Comparison of ENCODE assay signal across 22 cellular contexts in the genomic region with DNA sequence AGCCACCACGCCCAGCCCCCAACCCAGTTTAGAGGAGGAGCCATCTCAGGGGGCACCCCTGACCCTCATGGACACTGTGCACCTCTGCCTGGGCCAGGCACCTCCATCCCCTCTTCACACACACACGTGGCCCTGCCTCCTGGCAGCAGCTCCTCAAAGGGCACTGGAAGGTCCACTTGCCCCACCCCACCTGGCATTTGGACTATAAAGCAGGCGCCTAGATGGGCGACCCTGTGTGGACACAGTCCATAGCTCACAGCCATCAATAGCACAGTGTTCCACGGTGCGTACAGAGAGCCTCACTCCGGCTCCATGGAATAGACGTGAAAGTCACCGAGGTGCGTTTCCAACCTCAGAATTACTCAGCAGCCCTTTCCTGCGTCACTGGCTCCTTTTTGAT. TPM values are rescaled to one million over a fixed set of nuclear protein-coding genes. Genes with fewer than 3 reads are reported as not detected.
DNase-seq lines count a peak whose midpoint lies in the region; ATAC-seq and TF ChIP-seq lines count a peak whose summit lies in the region.
"Had no signal": no experiment of that assay in that cellular context is flagged by ENCODE, and none has a peak within 500 bp of the region (broad histone marks: within the 10 kb centered on the region; RNA-seq: fewer than 3 reads in every experiment).

No MANE protein-coding gene starts in this region.

- intact Hi-C loops in Panc1 (cut with micrococcal nuclease; ENCODE audit: unreplicated experiment): no loop called here

- POLR2A ChIA-PET in Panc1 (lab: Charles Lee): no interaction called here

- no peak overlapping the region for H3K27ac ChIP-seq in Panc1 (ENCODE audit: low read length)
- H3K27ac ChIP-seq: A549; BLaER1 treated with 17β-estradiol and CSF1 and Interleukin-3, amounts not matched to agents 10 nM and 100 nM; GM23248 had no signal

- H3K4me3 Mint-ChIP-seq in neural crest cell: no peak overlapping the region
- H3K4me3 Mint-ChIP-seq in stimulated activated naive B cell treated with anti-CD40 and anti-IgM and Interleukin-4, amounts not matched to agents 10 μg/mL and 1 μg/mL and 100 μg/mL, for 72 hours: no peak overlapping the region
- no peak overlapping the region for H3K4me3 Mint-ChIP-seq in activated CD8-positive, alpha-beta memory T cell treated with anti-CD3 and anti-CD28 coated beads, Interleukin-2, amount 10 ng/mL, durations not matched to agents 7 days and 5 days
- H3K4me3 Mint-ChIP-seq: CD4-positive, alpha-beta memory T cell; H9 had no signal

- in situ Hi-C loops in Panc1 (cut with HindIII; ENCODE audit: low pct_unique_long_range_greater_than_20kb, low sequenced_read_pairs): no loop called here

- peaks cover 8% of the 10 kb centered on the region for H3K4me1 Mint-ChIP-seq in neural crest cell
- H3K4me1 Mint-ChIP-seq in stimulated activated naive B cell treated with anti-CD40 and anti-IgM and Interleukin-4, amounts not matched to agents 10 μg/mL and 1 μg/mL and 100 μg/mL, for 72 hours: peaks cover 11 to 24% of the 10 kb centered on the region in 2 donors
- H3K4me1 Mint-ChIP-seq in activated CD8-positive, alpha-beta memory T cell treated with anti-CD3 and anti-CD28 coated beads, Interleukin-2, amount 10 ng/mL, durations not matched to agents 7 days and 5 days: no peaks in the 10 kb centered on the region

- peaks cover 3% of the 10 kb centered on the region; the same call in 1 of the 2 replicates for H3K4me1 ChIP-seq in Panc1 (ENCODE audit: control insufficient read depth, insufficient read depth, low read length)
- H3K4me1 ChIP-seq: A549, BE2C had no signal

- ATAC-seq in Panc1 (peak; percentile 31; the same call in 1 of the 2 replicates), HG03354 (IDR thresholded peaks at IDR 0.05; ENCODE audit: poor library complexity, severe bottlenecking, unreplicated experiment) (no peak), GM21381 (IDR thresholded peaks at IDR 0.05; ENCODE audit: unreplicated experiment) (no peak)
- ATAC-seq in stimulated activated naive B cell treated with anti-CD40 and anti-IgM and Interleukin-4, amounts not matched to agents 10 μg/mL and 1 μg/mL and 100 μg/mL, for 72 hours (replicated peaks): no peak
- ATAC-seq in activated CD8-positive, alpha-beta memory T cell treated with anti-CD3 and anti-CD28 coated beads, Interleukin-2, amount 10 ng/mL, durations not matched to agents 7 days and 5 days: no peak
- ATAC-seq: A549, HCT116 had no signal

- CTCF ChIA-PET in Panc1 (lab: Charles Lee): interaction anchor here (0.6 kb wide), 1 partner anchor 652 kb away, joined by 3 read pairs; no protein-coding TSS in a partner anchor
- CTCF ChIA-PET in activated CD8-positive, alpha-beta memory T cell treated with anti-CD3 and anti-CD28 coated beads, Interleukin-2, amount 10 ng/mL, durations not matched to agents 7 days and 5 days (lab: Charles Lee): no interaction called here

- no peak overlapping the region for H3K4me3 ChIP-seq in Panc1 (ENCODE audit: low read depth in 2 of 2, low read length in 2 of 2)
- H3K4me3 ChIP-seq: A549; BLaER1 treated with 17β-estradiol and CSF1 and Interleukin-3, amounts not matched to agents 10 nM and 100 nM; GM23248 had no signal

- no peaks in the 10 kb centered on the region for H3K9me3 ChIP-seq in Panc1 (ENCODE audit: control insufficient read depth, insufficient read depth, low read depth, low read length)
- H3K9me3 ChIP-seq: A549; BE2C; BLaER1 treated with 17β-estradiol and CSF1 and Interleukin-3, amounts not matched to agents 10 nM and 100 nM had no signal

- H3K36me3 ChIP-seq in Panc1 (ENCODE audit: control insufficient read depth, insufficient read depth, low read length): no peaks in the 10 kb centered on the region
- H3K36me3 ChIP-seq: BE2C; BLaER1 treated with 17β-estradiol and CSF1 and Interleukin-3, amounts not matched to agents 10 nM and 100 nM had no signal

- peak overlapping the region; percentile 75 for H3K27ac Mint-ChIP-seq in neural crest cell (ENCODE audit: unreplicated experiment)
- peak overlapping the region; percentile 25 for H3K27ac Mint-ChIP-seq in stimulated activated naive B cell treated with anti-CD40 and anti-IgM and Interleukin-4, amounts not matched to agents 10 μg/mL and 1 μg/mL and 100 μg/mL, for 72 hours
- H3K27ac Mint-ChIP-seq in activated CD8-positive, alpha-beta memory T cell treated with anti-CD3 and anti-CD28 coated beads, Interleukin-2, amount 10 ng/mL, durations not matched to agents 7 days and 5 days: no peak overlapping the region
- H3K27ac Mint-ChIP-seq: CD4-positive, alpha-beta memory T cell had no signal

- no peaks in the 10 kb centered on the region for H3K36me3 Mint-ChIP-seq in neural crest cell (ENCODE audit: low read depth)
- H3K36me3 Mint-ChIP-seq in stimulated activated naive B cell treated with anti-CD40 and anti-IgM and Interleukin-4, amounts not matched to agents 10 μg/mL and 1 μg/mL and 100 μg/mL, for 72 hours: no peaks in the 10 kb centered on the region
- H3K36me3 Mint-ChIP-seq in activated CD8-positive, alpha-beta memory T cell treated with anti-CD3 and anti-CD28 coated beads, Interleukin-2, amount 10 ng/mL, durations not matched to agents 7 days and 5 days: no peaks in the 10 kb centered on the region
- H3K36me3 Mint-ChIP-seq: CD4-positive, alpha-beta memory T cell had no signal

- no peak for DNase-seq in Panc1 (ENCODE audit: low read depth, low spot score)
- peak; percentile 5 for DNase-seq in iPS-NIHi7 (ENCODE audit: extremely low spot score)
- no peak for DNase-seq in neural crest cell (ENCODE audit: low read depth, low spot score)
- DNase-seq in stimulated activated naive B cell treated with anti-CD40 and anti-IgM and Interleukin-4, amounts not matched to agents 10 μg/mL and 1 μg/mL and 100 μg/mL, for 72 hours: no peak
- DNase-seq in activated CD8-positive, alpha-beta memory T cell treated with anti-CD3 and anti-CD28 coated beads, Interleukin-2, amount 10 ng/mL, durations not matched to agents 7 days and 5 days: no peak
- DNase-seq: 8988T; ACHN; AML-193; BE2C; Calu3; CD4-positive, alpha-beta memory T cell; COR-L47; DMS153; DND-41; GM23248; H9 had no signal

- no peaks in the 10 kb centered on the region for H3K9me3 Mint-ChIP-seq in neural crest cell
- no peaks in the 10 kb centered on the region for H3K9me3 Mint-ChIP-seq in stimulated activated naive B cell treated with anti-CD40 and anti-IgM and Interleukin-4, amounts not matched to agents 10 μg/mL and 1 μg/mL and 100 μg/mL, for 72 hours
- H3K9me3 Mint-ChIP-seq in activated CD8-positive, alpha-beta memory T cell treated with anti-CD3 and anti-CD28 coated beads, Interleukin-2, amount 10 ng/mL, durations not matched to agents 7 days and 5 days (ENCODE audit: low read depth): no peaks in the 10 kb centered on the region
- H3K9me3 Mint-ChIP-seq: CD4-positive, alpha-beta memory T cell; H9 had no signal

- BruUV-seq in Panc1 (replicated peaks; lab: Mats Ljungman, UMichigan): no TSS peak

- no peak for TF ChIP-seq CTCF in Panc1 (IDR thresholded peaks at IDR 0.05)
- TF ChIP-seq CTCF in neural crest cell (conservative IDR thresholded peaks at IDR 0.05): no peak

- H3K27me3 ChIP-seq in Panc1 (ENCODE audit: control insufficient read depth, insufficient read depth, low read length): no peaks in the 10 kb centered on the region
- H3K27me3 ChIP-seq: BE2C; BLaER1 treated with 17β-estradiol and CSF1 and Interleukin-3, amounts not matched to agents 10 nM and 100 nM had no signal

- H3K27me3 Mint-ChIP-seq in neural crest cell (ENCODE audit: low read depth): no peaks in the 10 kb centered on the region
- peaks cover 4 to 6% of the 10 kb centered on the region in 2 donors for H3K27me3 Mint-ChIP-seq in stimulated activated naive B cell treated with anti-CD40 and anti-IgM and Interleukin-4, amounts not matched to agents 10 μg/mL and 1 μg/mL and 100 μg/mL, for 72 hours
- peaks cover 6% of the 10 kb centered on the region for H3K27me3 Mint-ChIP-seq in activated CD8-positive, alpha-beta memory T cell treated with anti-CD3 and anti-CD28 coated beads, Interleukin-2, amount 10 ng/mL, durations not matched to agents 7 days and 5 days

RNA-seq across cellular contexts. Expression of a gene that starts 41.0 kb away (rescaled TPM):
- total RNA-seq in Panc1 (2021; ENCODE audit: unreplicated experiment): not detected
- 0.17 TPM for polyA plus RNA-seq in Panc1 (2012; ENCODE audit: insufficient read length)
- total RNA-seq in neural crest cell: not detected in 2 replicates
- total RNA-seq in activated CD8-positive, alpha-beta memory T cell treated with anti-CD3 and anti-CD28 coated beads, Interleukin-2, amount 10 ng/mL, durations not matched to agents 7 days and 5 days: not detected
- total RNA-seq: Calu3; CD4-positive, alpha-beta memory T cell; GM23248; H4; H9 had no signal
- polyA plus RNA-seq: CD4-positive, alpha-beta memory T cell; GM23248 had no signal

RNA-seq across cellular contexts. Expression of a gene that starts 41.1 kb away (rescaled TPM):
- total RNA-seq in Panc1 (2021; ENCODE audit: unreplicated experiment) (not detected), neural crest cell (not detected in 2 replicates)
- not detected for polyA plus RNA-seq in Panc1 (2012; ENCODE audit: insufficient read length)
- not detected for total RNA-seq in activated CD8-positive, alpha-beta memory T cell treated with anti-CD3 and anti-CD28 coated beads, Interleukin-2, amount 10 ng/mL, durations not matched to agents 7 days and 5 days
- total RNA-seq: Calu3; CD4-positive, alpha-beta memory T cell; GM23248; H4; H9 had no signal
- polyA plus RNA-seq: A549; CD4-positive, alpha-beta memory T cell; GM23248 had no signal
